In the genomic region with DNA sequence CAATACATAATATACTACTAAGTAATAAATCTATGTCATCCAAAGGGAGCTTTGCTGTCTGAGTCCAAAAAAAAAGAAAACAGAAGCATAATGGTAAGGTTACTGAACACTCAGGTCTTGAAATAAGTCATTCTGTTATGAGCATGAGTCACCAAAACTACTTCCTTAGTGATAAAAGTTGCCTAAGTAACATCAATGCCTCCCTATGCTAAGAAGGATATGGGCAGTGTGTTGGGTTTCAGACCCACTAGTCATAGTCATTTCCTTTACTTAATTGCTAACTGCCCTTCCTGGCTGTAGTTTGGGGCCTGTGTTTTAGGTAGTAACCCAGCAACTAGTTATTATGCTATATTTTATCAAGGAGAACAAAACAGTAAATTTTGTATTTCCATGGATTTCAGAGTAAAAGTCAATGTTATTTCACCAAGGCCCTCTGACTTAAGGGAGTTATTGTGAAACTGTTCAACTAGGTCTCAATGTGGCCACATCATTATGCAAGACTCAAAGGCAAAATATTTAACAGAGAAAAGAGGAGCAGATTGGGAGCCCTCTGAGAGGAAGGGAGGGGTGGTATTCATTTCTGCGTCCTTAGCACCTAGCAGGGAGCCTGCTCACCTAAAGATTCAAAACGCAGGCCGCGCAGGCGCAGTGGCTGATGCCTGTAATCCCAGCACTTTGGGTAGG, we compare ENCODE assay signal across 8 cellular contexts. TPM values are rescaled to one million over a fixed set of nuclear protein-coding genes. Genes with fewer than 3 reads are reported as not detected.
DNase-seq lines count a peak whose midpoint lies in the region; ATAC-seq lines count a peak whose summit lies in the region.

No MANE protein-coding gene starts in this region.

- no peaks in the 10 kb centered on the region for H3K9me3 Mint-ChIP-seq in activated T-helper 17 cell treated with anti-CD3 and anti-CD28 coated beads, Interleukin-2, amount 50 U/mL, for 72 hours
- H3K9me3 Mint-ChIP-seq in stimulated activated naive B cell treated with anti-CD40 and anti-IgM and Interleukin-4, amounts not matched to agents 10 μg/mL and 1 μg/mL and 100 μg/mL, for 72 hours: no peaks in the 10 kb centered on the region

- H3K4me1 Mint-ChIP-seq in activated T-helper 17 cell treated with anti-CD3 and anti-CD28 coated beads, Interleukin-2, amount 50 U/mL, for 72 hours: peaks cover 21% of the 10 kb centered on the region
- H3K4me1 Mint-ChIP-seq in stimulated activated naive B cell treated with anti-CD40 and anti-IgM and Interleukin-4, amounts not matched to agents 10 μg/mL and 1 μg/mL and 100 μg/mL, for 72 hours: peaks cover 16 to 19% of the 10 kb centered on the region in 2 donors

- intact Hi-C loops in left cardiac atrium (cut with DNase I): no loop called here

- peaks cover 17% of the 10 kb centered on the region for H3K36me3 Mint-ChIP-seq in activated T-helper 17 cell treated with anti-CD3 and anti-CD28 coated beads, Interleukin-2, amount 50 U/mL, for 72 hours (ENCODE audit: low read depth)
- no peaks in the 10 kb centered on the region for H3K36me3 Mint-ChIP-seq in stimulated activated naive B cell treated with anti-CD40 and anti-IgM and Interleukin-4, amounts not matched to agents 10 μg/mL and 1 μg/mL and 100 μg/mL, for 72 hours

- ATAC-seq in GM21528 (IDR thresholded peaks at IDR 0.05; ENCODE audit: low FRiP score, unreplicated experiment) (peak; percentile 100), left cardiac atrium (peak; percentile 90 to 94)
- ATAC-seq in activated T-helper 17 cell treated with anti-CD3 and anti-CD28 coated beads, Interleukin-2, amount 50 U/mL, for 72 hours (replicated peaks): peak; percentile 94
- ATAC-seq in stimulated activated naive B cell treated with anti-CD40 and anti-IgM and Interleukin-4, amounts not matched to agents 10 μg/mL and 1 μg/mL and 100 μg/mL, for 72 hours (replicated peaks): peak; percentile 100

- DNase-seq in GM04503 (ENCODE audit: low read depth): peak; percentile 99
- peak; percentile 75 for DNase-seq in HT-29 (ENCODE audit: low spot score)
- no peak for DNase-seq in left cardiac atrium
- DNase-seq in stimulated activated naive B cell treated with anti-CD40 and anti-IgM and Interleukin-4, amounts not matched to agents 10 μg/mL and 1 μg/mL and 100 μg/mL, for 72 hours: peak; percentile 21
- no peak for DNase-seq in 8988T
- DNase-seq in DMS153 (lab: John Stamatoyannopoulos, UW): no peak

- H3K4me3 Mint-ChIP-seq in activated T-helper 17 cell treated with anti-CD3 and anti-CD28 coated beads, Interleukin-2, amount 50 U/mL, for 72 hours: peak overlapping the region; percentile 74
- no peak overlapping the region for H3K4me3 Mint-ChIP-seq in stimulated activated naive B cell treated with anti-CD40 and anti-IgM and Interleukin-4, amounts not matched to agents 10 μg/mL and 1 μg/mL and 100 μg/mL, for 72 hours

- H3K27ac Mint-ChIP-seq in activated T-helper 17 cell treated with anti-CD3 and anti-CD28 coated beads, Interleukin-2, amount 50 U/mL, for 72 hours: peak overlapping the region; percentile 100
- peak overlapping the region; percentile 95 for H3K27ac Mint-ChIP-seq in stimulated activated naive B cell treated with anti-CD40 and anti-IgM and Interleukin-4, amounts not matched to agents 10 μg/mL and 1 μg/mL and 100 μg/mL, for 72 hours

- no peaks in the 10 kb centered on the region for H3K27me3 Mint-ChIP-seq in activated T-helper 17 cell treated with anti-CD3 and anti-CD28 coated beads, Interleukin-2, amount 50 U/mL, for 72 hours
- no peaks in the 10 kb centered on the region for H3K27me3 Mint-ChIP-seq in stimulated activated naive B cell treated with anti-CD40 and anti-IgM and Interleukin-4, amounts not matched to agents 10 μg/mL and 1 μg/mL and 100 μg/mL, for 72 hours

RNA-seq across cellular contexts. Expression of a gene that starts 11.7 kb away (rescaled TPM):
- 0.08 TPM in 1 of 2 replicates, not detected in the other for total RNA-seq in HT-29 (2014; rRNA removed; shearing (Covaris generic))
- total RNA-seq in activated T-helper 17 cell treated with anti-CD3 and anti-CD28 coated beads, Interleukin-2, amount 50 U/mL, for 72 hours: 1,000 to 10,000 TPM; 1,131 to 1,699 TPM
- total RNA-seq in left cardiac atrium: 1,000 to 10,000 TPM in 1 of 2 donors, 100 to 1,000 TPM in 1; 934 to 1,097 TPM

RNA-seq across cellular contexts. Expression of a gene that starts 14.9 kb away (rescaled TPM):
- 1.3 and 3.2 TPM in 2 replicates for total RNA-seq in HT-29 (2014; rRNA removed; shearing (Covaris generic))
- total RNA-seq in activated T-helper 17 cell treated with anti-CD3 and anti-CD28 coated beads, Interleukin-2, amount 50 U/mL, for 72 hours: 1 to 10 TPM; 3.3 to 6.7 TPM
- 1 to 10 TPM; 4.8 to 5.0 TPM for total RNA-seq in left cardiac atrium

Comparison
In these comparisons a context has a peak if more than half of its experiments do, and no peak if none do; other contexts are left out.
1. DNase-seq: peak in GM04503 (single experiment), HT-29 (single experiment) and stimulated activated naive B cell treated with anti-CD40 and anti-IgM and Interleukin-4, amounts not matched to agents 10 μg/mL and 1 μg/mL and 100 μg/mL, for 72 hours (single experiment); none in left cardiac atrium (single experiment), 8988T (single experiment) and DMS153 (single experiment).
2. RNA of a gene that starts 11.7 kb away (total RNA-seq): 1,131 to 1,699 TPM in activated T-helper 17 cell treated with anti-CD3 and anti-CD28 coated beads, Interleukin-2, amount 50 U/mL, for 72 hours and 934 to 1,097 TPM in left cardiac atrium; 0.08 TPM in HT-29; every median in the first group is over 100 times any median in the second.
3. Peak in every context shown above with its lines, with median percentiles within 50 percentile points of each other: ATAC-seq.